In the genomic region with DNA sequence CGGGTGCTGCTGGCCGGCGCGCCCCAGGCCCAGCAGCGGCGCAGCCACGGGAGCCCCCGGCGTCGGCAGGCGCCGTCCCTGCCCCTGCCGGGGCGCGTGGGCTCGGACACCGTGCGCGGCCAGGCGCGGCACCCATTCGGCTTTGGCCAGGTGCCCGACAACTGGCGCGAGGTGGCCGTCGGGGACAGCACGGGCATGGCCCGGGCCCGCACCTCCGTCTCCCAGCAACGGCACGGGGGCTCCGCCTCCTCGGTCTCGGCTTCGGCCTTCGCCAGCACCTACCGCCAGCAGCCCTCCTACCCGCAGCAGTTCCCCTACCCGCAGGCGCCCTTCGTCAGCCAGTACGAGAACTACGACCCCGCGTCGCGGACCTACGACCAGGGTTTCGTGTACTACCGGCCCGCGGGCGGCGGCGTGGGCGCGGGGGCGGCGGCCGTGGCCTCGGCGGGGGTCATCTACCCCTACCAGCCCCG, we compare ENCODE assay signal across 8 cellular contexts. TPM values are rescaled to one million over a fixed set of nuclear protein-coding genes. Genes with fewer than 3 reads are reported as not detected.
DNase-seq lines count a peak whose midpoint lies in the region; ATAC-seq and TF ChIP-seq lines count a peak whose summit lies in the region.

No MANE protein-coding gene starts in this region.

- peak overlapping the region; percentile 38 for H3K27ac ChIP-seq in ectodermal cell (ENCODE audit: insufficient read depth, low read depth, low read length, poor library complexity, severe bottlenecking)
- H3K27ac ChIP-seq in mesodermal cell (ENCODE audit: low read depth, low read length, severe bottlenecking) = peak overlapping the region; percentile 57
- H3K27ac ChIP-seq in stomach = peak overlapping the region; percentile 87 to 95 (median 93)

- H3K27me3 ChIP-seq in ectodermal cell (ENCODE audit: control insufficient read depth, insufficient read depth, low read length, poor library complexity, severe bottlenecking) (peaks cover 17% of the 10 kb centered on the region), stomach (peaks cover 0 to 23% (median 0%) of the 10 kb centered on the region in 3 donors)

- DNase-seq in ACHN (peak; percentile 46), HT-29 (ENCODE audit: low spot score) (peak; percentile 52), stomach (peak; percentile 86), NCI-H1436 treated with DMSO at 0.1 percent for 48 hours (lab: John Stamatoyannopoulos, UW) (no peak)

- TF ChIP-seq EP300 in stomach (IDR thresholded peaks at IDR 0.05) = no peak

- ATAC-seq in HG02642 (IDR thresholded peaks at IDR 0.05; ENCODE audit: poor library complexity, unreplicated experiment) = no peak

- 0 to 1% methylated on average over 65 of the region's 65 CpGs for WGBS in ectodermal cell, 2 experiments
- 0 to 1% methylated on average over 54 to 59 of the region's 65 CpGs for WGBS in mesodermal cell (ENCODE audit: insufficient coverage in 2 of 2), 2 experiments
- WGBS in stomach, 5 donors = 0 to 3% (median 1%) methylated on average over 3 to 65 of the region's 65 CpGs

- H3K4me1 ChIP-seq in ectodermal cell (ENCODE audit: control insufficient read depth, insufficient read depth, low read length) (peaks cover 60% of the 10 kb centered on the region), mesodermal cell (ENCODE audit: control insufficient read depth, insufficient read depth, low read length, poor library complexity, severe bottlenecking) (peaks cover 76% of the 10 kb centered on the region), stomach (peaks cover 58 to 91% (median 85%) of the 10 kb centered on the region in 4 donors)

- TF ChIP-seq CTCF in WI38 (IDR thresholded peaks at IDR 0.05; ENCODE audit: low read depth, low read length) = no peak
- TF ChIP-seq CTCF in stomach (IDR thresholded peaks at IDR 0.05) = no peak

- H3K36me3 ChIP-seq in ectodermal cell (ENCODE audit: control insufficient read depth, insufficient read depth, low read length) (no peaks in the 10 kb centered on the region), mesodermal cell (ENCODE audit: control insufficient read depth, insufficient read depth, low read length) (peaks cover 5% of the 10 kb centered on the region), stomach (no peaks in the 10 kb centered on the region)

- no peak for TF ChIP-seq POLR2A in stomach (IDR thresholded peaks at IDR 0.05)

- intact Hi-C loops in stomach (cut with DNase I; ENCODE audit: low total_unique reads) = no loop called here

- in situ Hi-C loops in ACHN (cut with HindIII; ENCODE audit: low pct_ligation_motif_present, low pct_unique_long_range_greater_than_20kb, low sequenced_read_pairs) = no loop called here

- peak overlapping the region; percentile 71 for H3K4me3 ChIP-seq in WI38 (ENCODE audit: low read depth, low read length)
- peak overlapping the region; percentile 62 for H3K4me3 ChIP-seq in ectodermal cell (ENCODE audit: insufficient read depth, low read depth, low read length)
- peak overlapping the region; percentile 72 for H3K4me3 ChIP-seq in mesodermal cell (ENCODE audit: extremely low read depth, insufficient read depth, low read length, poor library complexity, severe bottlenecking)
- peak overlapping the region; percentile 50 to 66 (median 62) for H3K4me3 ChIP-seq in stomach

- H3K9me3 ChIP-seq in ectodermal cell (ENCODE audit: control insufficient read depth, low read length) = no peaks in the 10 kb centered on the region
- no peaks in the 10 kb centered on the region for H3K9me3 ChIP-seq in mesodermal cell (ENCODE audit: control insufficient read depth, low read length)
- H3K9me3 ChIP-seq in stomach = no peaks in the 10 kb centered on the region

RNA-seq across cellular contexts. Expression of gene LOXL1, which starts 0.8 kb away (rescaled TPM):
- total RNA-seq in HT-29 (2014; rRNA removed; shearing (Covaris generic)) = 20.0 and 26.1 TPM in 2 replicates
- polyA plus RNA-seq in ectodermal cell (2013, experiment 1 of 4) = 54.2 TPM
- polyA plus RNA-seq in ectodermal cell (2013, experiment 2 of 4) = 44.3 TPM
- 38.8 TPM for polyA plus RNA-seq in ectodermal cell (2013, experiment 3 of 4)
- polyA plus RNA-seq in ectodermal cell (2013, experiment 4 of 4) = 39.2 TPM
- polyA plus RNA-seq in mesodermal cell (2013, experiment 1 of 2) = 126 TPM
- 114 TPM for polyA plus RNA-seq in mesodermal cell (2013, experiment 2 of 2)
- total RNA-seq in stomach = 10 to 100 TPM in 4 of 5 donors, 1 to 10 TPM in 1; 6.2 to 48.4 (median 36.8) TPM
- 10 to 100 TPM in 2 of 3 donors, 1 to 10 TPM in 1; 5.2 to 25.8 (median 12.5) TPM for polyA plus RNA-seq in stomach

RNA-seq across cellular contexts. Expression of gene TBC1D21, which starts 53.7 kb away (rescaled TPM):
- not detected in 2 replicates for total RNA-seq in HT-29 (2014; rRNA removed; shearing (Covaris generic))
- polyA plus RNA-seq in ectodermal cell (2013, experiment 1 of 4) = not detected
- not detected for polyA plus RNA-seq in ectodermal cell (2013, experiment 2 of 4)
- polyA plus RNA-seq in ectodermal cell (2013, experiment 3 of 4) = not detected
- not detected for polyA plus RNA-seq in ectodermal cell (2013, experiment 4 of 4)
- polyA plus RNA-seq in mesodermal cell (2013, experiment 1 of 2) = not detected
- not detected for polyA plus RNA-seq in mesodermal cell (2013, experiment 2 of 2)
- not detected for total RNA-seq in stomach
- polyA plus RNA-seq in stomach = not detected

Comparison
In these comparisons a context has a peak if more than half of its experiments do, and no peak if none do; other contexts are left out.
1. H3K27ac ChIP-seq: peak in every context shown above with its lines; median percentile 93 in stomach; 57 in mesodermal cell; 38 in ectodermal cell.